In genomic region chr20:29079769-29080690, GRCh38 we compare ENCODE assay signal across 10 cellular contexts.
DNase-seq lines count a peak whose midpoint lies in the region; ATAC-seq, FAIRE-seq and TF ChIP-seq lines count a peak whose summit lies in the region.
"Had no signal": no experiment of that assay in that cellular context is flagged by ENCODE, and none has a peak within 500 bp of the region (broad histone marks: within the 10 kb centered on the region; RNA-seq: fewer than 3 reads in every experiment).

No MANE protein-coding gene starts in this region.

- POLR2A ChIA-PET in PC-9 (lab: Charles Lee; ENCODE audit: unreplicated experiment): no interaction called here

- no peaks in the 10 kb centered on the region for H3F3A ChIP-seq in PC-9 (ENCODE audit: insufficient read depth, low read depth)

- intact Hi-C loops in PC-9 (cut with micrococcal nuclease; ENCODE audit: unreplicated experiment): no loop called here

- no TSS peak for BruUV-seq in PC-9 (replicated peaks; lab: Mats Ljungman, UMichigan)

- H3K4me3 ChIP-seq in GM12875 (ENCODE audit: low read depth, low read length) (peak overlapping the region; percentile 46), PC-9 (peak overlapping the region; percentile 55; the same call in 1 of the 2 replicates), fibroblast of the aortic adventitia (ENCODE audit: low read depth, low read length) (peak overlapping the region; percentile 50)

- H4K20me1 ChIP-seq in PC-9 (ENCODE audit: insufficient read depth): no peaks in the 10 kb centered on the region

- H3K27ac ChIP-seq in PC-9: no peak overlapping the region

- CTCF ChIA-PET in PC-9 (lab: Charles Lee): no interaction called here

- H3K4me1 ChIP-seq in PC-9 (replicated peaks; ENCODE audit: insufficient read depth): peaks cover 4% of the 10 kb centered on the region; the same call in 1 of the 2 replicates

- peaks cover 3% of the 10 kb centered on the region; the same call in 1 of the 2 replicates for H3K79me2 ChIP-seq in PC-9 (ENCODE audit: low read depth)

- no peak for TF ChIP-seq POLR2A in GM12891 (IDR thresholded peaks at IDR 0.05; ENCODE audit: low read depth, low read length)

- H3K27me3 ChIP-seq in PC-9 (ENCODE audit: insufficient read depth, low read depth): no peaks in the 10 kb centered on the region

- DNase-seq in PC-9 (peak; percentile 74 to 76), fibroblast of the aortic adventitia (ENCODE audit: low read depth) (peak; percentile 20), GM12891 (ENCODE audit: insufficient read length, low spot score) (no peak)
- DNase-seq in stimulated activated CD4-positive, alpha-beta T cell treated with anti-CD3 and anti-CD28 coated beads, Interleukin-15, amount 100 ng/mL, for 24 hours: peak; percentile 52
- DNase-seq: activated CD4-positive, alpha-beta T cell treated with anti-CD3 and anti-CD28 coated beads, Interleukin-2, amount 50 U/mL, for 48 hours; NCI-H1092 had no signal

- TF ChIP-seq CTCF in GM12875 (IDR thresholded peaks at IDR 0.05; ENCODE audit: borderline replicate concordance, insufficient read depth, low read depth, low read length) (no peak), PC-9 (conservative IDR thresholded peaks at IDR 0.05) (no peak), fibroblast of the aortic adventitia (IDR thresholded peaks at IDR 0.05; ENCODE audit: insufficient read depth, low read length) (no peak)

- H3K9me3 ChIP-seq in PC-9 (ENCODE audit: insufficient read depth, low read depth): no peaks in the 10 kb centered on the region

- H3K36me3 ChIP-seq in PC-9 (ENCODE audit: low read depth): no peaks in the 10 kb centered on the region

- ATAC-seq in HG02571 (IDR thresholded peaks at IDR 0.05; ENCODE audit: unreplicated experiment) (no peak), HG02884 (IDR thresholded peaks at IDR 0.05; ENCODE audit: unreplicated experiment) (no peak), HG02938 (IDR thresholded peaks at IDR 0.05; ENCODE audit: unreplicated experiment) (no peak)

- H3K9me2 ChIP-seq in PC-9 (ENCODE audit: insufficient read depth): no peaks in the 10 kb centered on the region

- no peak for FAIRE-seq in GM12891 (lab: Jason Lieb, UNC)

- peak overlapping the region; percentile 87 for H2AFZ ChIP-seq in PC-9

- peak overlapping the region; percentile 57 for H3K4me2 ChIP-seq in PC-9

TF ChIP-seq in GM12891, 5 proteins besides CTCF, POLR2A, EP300 and RAD21:
- TF ChIP-seq PAX5 (IDR thresholded peaks at IDR 0.05; ENCODE audit: insufficient read depth, low read length, severe bottlenecking) (no peak), SPI1 (IDR thresholded peaks at IDR 0.05; ENCODE audit: low read depth, low read length) (no peak), POU2F2 (IDR thresholded peaks at IDR 0.05; ENCODE audit: low read depth, low read length) (no peak), TAF1 (IDR thresholded peaks at IDR 0.05; ENCODE audit: low read depth, low read length) (no peak), POLR2AphosphoS5 (IDR thresholded peaks at IDR 0.05; ENCODE audit: low read depth, low read length) (no peak)
